Comparison of ENCODE assay signal across 1 cellular context in the genomic region with DNA sequence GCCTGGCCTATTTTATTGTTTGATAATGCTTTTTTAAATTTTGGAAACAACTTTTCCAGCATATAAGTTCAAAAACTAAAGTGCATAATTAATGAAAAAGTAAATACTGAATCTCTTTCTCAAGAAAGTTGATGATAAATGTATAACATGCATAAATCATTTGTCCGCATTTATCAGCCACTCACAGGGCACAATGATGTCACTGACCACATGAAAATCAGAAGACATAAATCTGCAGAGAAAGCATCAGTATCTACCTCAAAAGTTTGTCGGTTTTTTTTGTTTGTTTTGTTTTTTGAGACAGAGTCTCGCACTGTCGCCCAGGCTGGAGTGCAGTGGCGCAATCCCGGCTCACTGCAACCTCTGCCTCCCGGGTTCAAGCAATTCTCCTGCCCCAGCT.
TF ChIP-seq lines count a peak whose summit lies in the region.

No MANE protein-coding gene starts in this region.

TF ChIP-seq in K562, 482 proteins besides CTCF, POLR2A, EP300 and RAD21 (continued from another document and continues in another):
- TF ChIP-seq, protein P1, sequence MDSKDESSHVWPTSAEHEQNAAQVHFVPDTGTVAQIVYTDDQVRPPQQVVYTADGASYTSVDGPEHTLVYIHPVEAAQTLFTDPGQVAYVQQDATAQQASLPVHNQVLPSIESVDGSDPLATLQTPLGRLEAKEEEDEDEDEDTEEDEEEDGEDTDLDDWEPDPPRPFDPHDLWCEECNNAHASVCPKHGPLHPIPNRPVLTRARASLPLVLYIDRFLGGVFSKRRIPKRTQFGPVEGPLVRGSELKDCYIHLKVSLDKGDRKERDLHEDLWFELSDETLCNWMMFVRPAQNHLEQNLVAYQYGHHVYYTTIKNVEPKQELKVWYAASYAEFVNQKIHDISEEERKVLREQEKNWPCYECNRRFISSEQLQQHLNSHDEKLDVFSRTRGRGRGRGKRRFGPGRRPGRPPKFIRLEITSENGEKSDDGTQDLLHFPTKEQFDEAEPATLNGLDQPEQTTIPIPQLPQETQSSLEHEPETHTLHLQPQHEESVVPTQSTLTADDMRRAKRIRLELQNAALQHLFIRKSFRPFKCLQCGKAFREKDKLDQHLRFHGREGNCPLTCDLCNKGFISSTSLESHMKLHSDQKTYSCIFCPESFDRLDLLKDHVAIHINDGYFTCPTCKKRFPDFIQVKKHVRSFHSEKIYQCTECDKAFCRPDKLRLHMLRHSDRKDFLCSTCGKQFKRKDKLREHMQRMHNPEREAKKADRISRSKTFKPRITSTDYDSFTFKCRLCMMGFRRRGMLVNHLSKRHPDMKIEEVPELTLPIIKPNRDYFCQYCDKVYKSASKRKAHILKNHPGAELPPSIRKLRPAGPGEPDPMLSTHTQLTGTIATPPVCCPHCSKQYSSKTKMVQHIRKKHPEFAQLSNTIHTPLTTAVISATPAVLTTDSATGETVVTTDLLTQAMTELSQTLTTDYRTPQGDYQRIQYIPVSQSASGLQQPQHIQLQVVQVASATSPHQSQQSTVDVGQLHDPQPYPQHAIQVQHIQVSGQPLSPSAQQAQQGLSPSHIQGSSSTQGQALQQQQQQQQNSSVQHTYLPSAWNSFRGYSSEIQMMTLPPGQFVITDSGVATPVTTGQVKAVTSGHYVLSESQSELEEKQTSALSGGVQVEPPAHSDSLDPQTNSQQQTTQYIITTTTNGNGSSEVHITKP (IDR thresholded peaks at IDR 0.05; ENCODE audit: partially characterized antibody): no peak
- TF ChIP-seq HEY1 (CRISPR knock-in tag; IDR thresholded peaks at IDR 0.05; ENCODE audit: borderline replicate concordance): no peak
- TF ChIP-seq, protein P2, sequence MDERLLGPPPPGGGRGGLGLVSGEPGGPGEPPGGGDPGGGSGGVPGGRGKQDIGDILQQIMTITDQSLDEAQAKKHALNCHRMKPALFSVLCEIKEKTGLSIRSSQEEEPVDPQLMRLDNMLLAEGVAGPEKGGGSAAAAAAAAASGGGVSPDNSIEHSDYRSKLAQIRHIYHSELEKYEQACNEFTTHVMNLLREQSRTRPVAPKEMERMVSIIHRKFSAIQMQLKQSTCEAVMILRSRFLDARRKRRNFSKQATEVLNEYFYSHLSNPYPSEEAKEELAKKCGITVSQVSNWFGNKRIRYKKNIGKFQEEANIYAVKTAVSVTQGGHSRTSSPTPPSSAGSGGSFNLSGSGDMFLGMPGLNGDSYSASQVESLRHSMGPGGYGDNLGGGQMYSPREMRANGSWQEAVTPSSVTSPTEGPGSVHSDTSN (CRISPR knock-in tag; IDR thresholded peaks at IDR 0.05; ENCODE audit: low read depth): no peak
- TF ChIP-seq, protein P2 (tag; conservative IDR thresholded peaks at IDR 0.05; ENCODE audit: low read depth): peak; percentile 88
- peak; percentile 39; the same call in 1 of the 2 replicates for TF ChIP-seq LEF1 (IDR thresholded peaks at IDR 0.05)
- TF ChIP-seq SMARCE1 (IDR thresholded peaks at IDR 0.05): peak; percentile 53; the same call in 1 of the 2 replicates
- no peak for TF ChIP-seq GABPB1 (CRISPR knock-in tag; IDR thresholded peaks at IDR 0.05)
- no peak for TF ChIP-seq FOXK2 (conservative IDR thresholded peaks at IDR 0.05 in 1 of 2, IDR thresholded peaks at IDR 0.05 in 1 of 2; ENCODE audit: low read depth in 2 of 2)
- TF ChIP-seq, protein P3, sequence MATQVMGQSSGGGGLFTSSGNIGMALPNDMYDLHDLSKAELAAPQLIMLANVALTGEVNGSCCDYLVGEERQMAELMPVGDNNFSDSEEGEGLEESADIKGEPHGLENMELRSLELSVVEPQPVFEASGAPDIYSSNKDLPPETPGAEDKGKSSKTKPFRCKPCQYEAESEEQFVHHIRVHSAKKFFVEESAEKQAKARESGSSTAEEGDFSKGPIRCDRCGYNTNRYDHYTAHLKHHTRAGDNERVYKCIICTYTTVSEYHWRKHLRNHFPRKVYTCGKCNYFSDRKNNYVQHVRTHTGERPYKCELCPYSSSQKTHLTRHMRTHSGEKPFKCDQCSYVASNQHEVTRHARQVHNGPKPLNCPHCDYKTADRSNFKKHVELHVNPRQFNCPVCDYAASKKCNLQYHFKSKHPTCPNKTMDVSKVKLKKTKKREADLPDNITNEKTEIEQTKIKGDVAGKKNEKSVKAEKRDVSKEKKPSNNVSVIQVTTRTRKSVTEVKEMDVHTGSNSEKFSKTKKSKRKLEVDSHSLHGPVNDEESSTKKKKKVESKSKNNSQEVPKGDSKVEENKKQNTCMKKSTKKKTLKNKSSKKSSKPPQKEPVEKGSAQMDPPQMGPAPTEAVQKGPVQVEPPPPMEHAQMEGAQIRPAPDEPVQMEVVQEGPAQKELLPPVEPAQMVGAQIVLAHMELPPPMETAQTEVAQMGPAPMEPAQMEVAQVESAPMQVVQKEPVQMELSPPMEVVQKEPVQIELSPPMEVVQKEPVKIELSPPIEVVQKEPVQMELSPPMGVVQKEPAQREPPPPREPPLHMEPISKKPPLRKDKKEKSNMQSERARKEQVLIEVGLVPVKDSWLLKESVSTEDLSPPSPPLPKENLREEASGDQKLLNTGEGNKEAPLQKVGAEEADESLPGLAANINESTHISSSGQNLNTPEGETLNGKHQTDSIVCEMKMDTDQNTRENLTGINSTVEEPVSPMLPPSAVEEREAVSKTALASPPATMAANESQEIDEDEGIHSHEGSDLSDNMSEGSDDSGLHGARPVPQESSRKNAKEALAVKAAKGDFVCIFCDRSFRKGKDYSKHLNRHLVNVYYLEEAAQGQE (CRISPR knock-in tag; IDR thresholded peaks at IDR 0.05; ENCODE audit: low read depth): no peak
- TF ChIP-seq KDM1A (IDR thresholded peaks at IDR 0.05): peak; percentile 84 to 86
- TF ChIP-seq GTF2E2 (tag; IDR thresholded peaks at IDR 0.05): no peak
- TF ChIP-seq, protein P4, sequence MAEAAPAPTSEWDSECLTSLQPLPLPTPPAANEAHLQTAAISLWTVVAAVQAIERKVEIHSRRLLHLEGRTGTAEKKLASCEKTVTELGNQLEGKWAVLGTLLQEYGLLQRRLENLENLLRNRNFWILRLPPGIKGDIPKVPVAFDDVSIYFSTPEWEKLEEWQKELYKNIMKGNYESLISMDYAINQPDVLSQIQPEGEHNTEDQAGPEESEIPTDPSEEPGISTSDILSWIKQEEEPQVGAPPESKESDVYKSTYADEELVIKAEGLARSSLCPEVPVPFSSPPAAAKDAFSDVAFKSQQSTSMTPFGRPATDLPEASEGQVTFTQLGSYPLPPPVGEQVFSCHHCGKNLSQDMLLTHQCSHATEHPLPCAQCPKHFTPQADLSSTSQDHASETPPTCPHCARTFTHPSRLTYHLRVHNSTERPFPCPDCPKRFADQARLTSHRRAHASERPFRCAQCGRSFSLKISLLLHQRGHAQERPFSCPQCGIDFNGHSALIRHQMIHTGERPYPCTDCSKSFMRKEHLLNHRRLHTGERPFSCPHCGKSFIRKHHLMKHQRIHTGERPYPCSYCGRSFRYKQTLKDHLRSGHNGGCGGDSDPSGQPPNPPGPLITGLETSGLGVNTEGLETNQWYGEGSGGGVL (CRISPR knock-in tag; IDR thresholded peaks at IDR 0.05): no peak
- no peak for TF ChIP-seq YY1 (IDR thresholded peaks at IDR 0.05; ENCODE audit: borderline replicate concordance in 1 of 3, control insufficient read depth in 1 of 3, extremely low read depth in 1 of 3, insufficient read depth in 3 of 3, insufficient read length in 1 of 3, insufficient replicate concordance in 2 of 3, low read depth in 1 of 3, low read length in 2 of 3)
- TF ChIP-seq NR1H2 (CRISPR knock-in tag; IDR thresholded peaks at IDR 0.05): no peak
- no peak for TF ChIP-seq ZC3H4 (CRISPR knock-in tag; IDR thresholded peaks at IDR 0.05; ENCODE audit: borderline replicate concordance)
- TF ChIP-seq RCOR1 (IDR thresholded peaks at IDR 0.05; ENCODE audit: borderline replicate concordance in 1 of 2, low read depth in 2 of 2, low read length in 2 of 2): peak; percentile 36 to 91; a peak in 3 of 4 replicates
- TF ChIP-seq, protein P5, sequence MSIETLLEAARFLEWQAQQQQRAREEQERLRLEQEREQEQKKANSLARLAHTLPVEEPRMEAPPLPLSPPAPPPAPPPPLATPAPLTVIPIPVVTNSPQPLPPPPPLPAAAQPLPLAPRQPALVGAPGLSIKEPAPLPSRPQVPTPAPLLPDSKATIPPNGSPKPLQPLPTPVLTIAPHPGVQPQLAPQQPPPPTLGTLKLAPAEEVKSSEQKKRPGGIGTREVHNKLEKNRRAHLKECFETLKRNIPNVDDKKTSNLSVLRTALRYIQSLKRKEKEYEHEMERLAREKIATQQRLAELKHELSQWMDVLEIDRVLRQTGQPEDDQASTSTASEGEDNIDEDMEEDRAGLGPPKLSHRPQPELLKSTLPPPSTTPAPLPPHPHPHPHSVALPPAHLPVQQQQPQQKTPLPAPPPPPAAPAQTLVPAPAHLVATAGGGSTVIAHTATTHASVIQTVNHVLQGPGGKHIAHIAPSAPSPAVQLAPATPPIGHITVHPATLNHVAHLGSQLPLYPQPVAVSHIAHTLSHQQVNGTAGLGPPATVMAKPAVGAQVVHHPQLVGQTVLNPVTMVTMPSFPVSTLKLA (conservative IDR thresholded peaks at IDR 0.05): no peak
- no peak for TF ChIP-seq ASH1L (IDR thresholded peaks at IDR 0.05; ENCODE audit: borderline replicate concordance, low read depth, partially characterized antibody)
- 0 out of 4 replicates have a peak, but pooled peaks of 1 of the 2 experiments have one; percentile 6 for TF ChIP-seq FOXA3 (CRISPR knock-in tag; conservative IDR thresholded peaks at IDR 0.05 in 1 of 2, IDR thresholded peaks at IDR 0.05 in 1 of 2)
- no peak for TF ChIP-seq ZEB2 (IDR thresholded peaks at IDR 0.05)
- TF ChIP-seq ARID1B (IDR thresholded peaks at IDR 0.05): peak; percentile 65
- TF ChIP-seq TCF3 (CRISPR knock-in tag; IDR thresholded peaks at IDR 0.05): peak; percentile 59
- TF ChIP-seq RBM15 (IDR thresholded peaks at IDR 0.05; ENCODE audit: insufficient read depth, low read length): no peak
- TF ChIP-seq, protein P6, sequence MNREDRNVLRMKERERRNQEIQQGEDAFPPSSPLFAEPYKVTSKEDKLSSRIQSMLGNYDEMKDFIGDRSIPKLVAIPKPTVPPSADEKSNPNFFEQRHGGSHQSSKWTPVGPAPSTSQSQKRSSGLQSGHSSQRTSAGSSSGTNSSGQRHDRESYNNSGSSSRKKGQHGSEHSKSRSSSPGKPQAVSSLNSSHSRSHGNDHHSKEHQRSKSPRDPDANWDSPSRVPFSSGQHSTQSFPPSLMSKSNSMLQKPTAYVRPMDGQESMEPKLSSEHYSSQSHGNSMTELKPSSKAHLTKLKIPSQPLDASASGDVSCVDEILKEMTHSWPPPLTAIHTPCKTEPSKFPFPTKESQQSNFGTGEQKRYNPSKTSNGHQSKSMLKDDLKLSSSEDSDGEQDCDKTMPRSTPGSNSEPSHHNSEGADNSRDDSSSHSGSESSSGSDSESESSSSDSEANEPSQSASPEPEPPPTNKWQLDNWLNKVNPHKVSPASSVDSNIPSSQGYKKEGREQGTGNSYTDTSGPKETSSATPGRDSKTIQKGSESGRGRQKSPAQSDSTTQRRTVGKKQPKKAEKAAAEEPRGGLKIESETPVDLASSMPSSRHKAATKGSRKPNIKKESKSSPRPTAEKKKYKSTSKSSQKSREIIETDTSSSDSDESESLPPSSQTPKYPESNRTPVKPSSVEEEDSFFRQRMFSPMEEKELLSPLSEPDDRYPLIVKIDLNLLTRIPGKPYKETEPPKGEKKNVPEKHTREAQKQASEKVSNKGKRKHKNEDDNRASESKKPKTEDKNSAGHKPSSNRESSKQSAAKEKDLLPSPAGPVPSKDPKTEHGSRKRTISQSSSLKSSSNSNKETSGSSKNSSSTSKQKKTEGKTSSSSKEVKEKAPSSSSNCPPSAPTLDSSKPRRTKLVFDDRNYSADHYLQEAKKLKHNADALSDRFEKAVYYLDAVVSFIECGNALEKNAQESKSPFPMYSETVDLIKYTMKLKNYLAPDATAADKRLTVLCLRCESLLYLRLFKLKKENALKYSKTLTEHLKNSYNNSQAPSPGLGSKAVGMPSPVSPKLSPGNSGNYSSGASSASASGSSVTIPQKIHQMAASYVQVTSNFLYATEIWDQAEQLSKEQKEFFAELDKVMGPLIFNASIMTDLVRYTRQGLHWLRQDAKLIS (CRISPR knock-in tag; IDR thresholded peaks at IDR 0.05): no peak
- TF ChIP-seq ZNF212 (CRISPR knock-in tag; IDR thresholded peaks at IDR 0.05): no peak
- no peak for TF ChIP-seq ZNF586 (CRISPR knock-in tag; conservative IDR thresholded peaks at IDR 0.05)
- no peak for TF ChIP-seq SNIP1 (IDR thresholded peaks at IDR 0.05; ENCODE audit: low read depth)
- no peak for TF ChIP-seq SETDB1 (IDR thresholded peaks at IDR 0.05; ENCODE audit: low read length)
- no peak for TF ChIP-seq MYC (IDR thresholded peaks at IDR 0.05; ENCODE audit: low read depth, low read length)
- no peak for TF ChIP-seq MYC (CRISPR knock-in tag; IDR thresholded peaks at IDR 0.05; ENCODE audit: borderline replicate concordance, low read depth)
- TF ChIP-seq ZNF561 (CRISPR knock-in tag; conservative IDR thresholded peaks at IDR 0.05): no peak
- TF ChIP-seq PTTG1 (tag; IDR thresholded peaks at IDR 0.05; ENCODE audit: low read depth): no peak
- no peak for TF ChIP-seq SRSF3 (IDR thresholded peaks at IDR 0.05; ENCODE audit: insufficient read depth, low read length)
- 0 out of 2 replicates have a peak, but pooled peaks have one; percentile 44 for TF ChIP-seq HDAC2 (IDR thresholded peaks at IDR 0.05)
- TF ChIP-seq NR3C1 (CRISPR knock-in tag; IDR thresholded peaks at IDR 0.05): no peak
- no peak for TF ChIP-seq ZNF551 (CRISPR knock-in tag; IDR thresholded peaks at IDR 0.05)
- no peak for TF ChIP-seq ZNF76 (CRISPR knock-in tag; IDR thresholded peaks at IDR 0.05; ENCODE audit: borderline replicate concordance)
- TF ChIP-seq TEAD2 (tag; IDR thresholded peaks at IDR 0.05): no peak
- no peak for TF ChIP-seq CBX2 (IDR thresholded peaks at IDR 0.05; ENCODE audit: insufficient read depth, low read length, poor library complexity, severe bottlenecking)
- no peak for TF ChIP-seq ZNF239 (CRISPR knock-in tag; IDR thresholded peaks at IDR 0.05)
- TF ChIP-seq XRCC3 (IDR thresholded peaks at IDR 0.05): no peak
- TF ChIP-seq, protein P7, sequence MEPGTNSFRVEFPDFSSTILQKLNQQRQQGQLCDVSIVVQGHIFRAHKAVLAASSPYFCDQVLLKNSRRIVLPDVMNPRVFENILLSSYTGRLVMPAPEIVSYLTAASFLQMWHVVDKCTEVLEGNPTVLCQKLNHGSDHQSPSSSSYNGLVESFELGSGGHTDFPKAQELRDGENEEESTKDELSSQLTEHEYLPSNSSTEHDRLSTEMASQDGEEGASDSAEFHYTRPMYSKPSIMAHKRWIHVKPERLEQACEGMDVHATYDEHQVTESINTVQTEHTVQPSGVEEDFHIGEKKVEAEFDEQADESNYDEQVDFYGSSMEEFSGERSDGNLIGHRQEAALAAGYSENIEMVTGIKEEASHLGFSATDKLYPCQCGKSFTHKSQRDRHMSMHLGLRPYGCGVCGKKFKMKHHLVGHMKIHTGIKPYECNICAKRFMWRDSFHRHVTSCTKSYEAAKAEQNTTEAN (CRISPR knock-in tag; IDR thresholded peaks at IDR 0.05): no peak
- TF ChIP-seq PHTF2 (CRISPR knock-in tag; IDR thresholded peaks at IDR 0.05): no peak
